In genomic region chr6:159691133-159691962, GRCh38 we compare ENCODE assay signal across 1 cellular context.
TF ChIP-seq lines count a peak whose summit lies in the region.

No MANE protein-coding gene starts in this region.

TF ChIP-seq in GM12878, 131 proteins besides CTCF, POLR2A, EP300 and RAD21 (continued from another document and continues in another):
- TF ChIP-seq RELB (IDR thresholded peaks at IDR 0.05; ENCODE audit: low read depth) (peak; percentile 71; the same call in 1 of the 2 replicates), RCOR1 (conservative IDR thresholded peaks at IDR 0.05; ENCODE audit: low read depth, low read length) (no peak), IRF3 (IDR thresholded peaks at IDR 0.05) (no peak), TCF3 (IDR thresholded peaks at IDR 0.05; ENCODE audit: borderline replicate concordance, insufficient read depth, low read depth, low read length) (no peak), SMAD1 (IDR thresholded peaks at IDR 0.05; ENCODE audit: low read depth, partially characterized antibody) (no peak), RFX5 (IDR thresholded peaks at IDR 0.05; ENCODE audit: low read depth, low read length) (no peak), USF1 (IDR thresholded peaks at IDR 0.05; ENCODE audit: borderline replicate concordance, extremely low read length, insufficient read depth, low read depth, low read length) (no peak), MLLT1 (IDR thresholded peaks at IDR 0.05) (no peak), WRNIP1 (IDR thresholded peaks at IDR 0.05; ENCODE audit: borderline replicate concordance, low read depth, low read length) (no peak), TCF12 (IDR thresholded peaks at IDR 0.05; ENCODE audit: low read depth, low read length) (no peak), EGR1 (IDR thresholded peaks at IDR 0.05; ENCODE audit: borderline replicate concordance in 1 of 2, low read depth in 2 of 2, low read length in 2 of 2) (no peak), EED (IDR thresholded peaks at IDR 0.05; ENCODE audit: low read depth) (no peak), ZNF592 (IDR thresholded peaks at IDR 0.05) (peak; percentile 70), TAF1 (IDR thresholded peaks at IDR 0.05; ENCODE audit: borderline replicate concordance, low read depth, low read length) (no peak), BCLAF1 (IDR thresholded peaks at IDR 0.05) (0 out of 2 replicates have a peak, but pooled peaks have one; percentile 12), HDAC2 (IDR thresholded peaks at IDR 0.05) (no peak), ZBTB4 (CRISPR knock-in tag; IDR thresholded peaks at IDR 0.05) (no peak), HCFC1 (IDR thresholded peaks at IDR 0.05; ENCODE audit: low read length) (no peak), SIN3A (IDR thresholded peaks at IDR 0.05; ENCODE audit: low read depth, low read length) (no peak), NR2F1 (conservative IDR thresholded peaks at IDR 0.05) (no peak), CREM (IDR thresholded peaks at IDR 0.05; ENCODE audit: low read depth) (no peak), SRF (IDR thresholded peaks at IDR 0.05; ENCODE audit: low read depth in 2 of 2, low read length in 2 of 2) (no peak), CEBPZ (IDR thresholded peaks at IDR 0.05; ENCODE audit: low read depth, low read length) (no peak), ATF2 (IDR thresholded peaks at IDR 0.05; ENCODE audit: low read length) (no peak), KAT2A (conservative IDR thresholded peaks at IDR 0.05; ENCODE audit: control insufficient read depth, low read depth, low read length) (no peak), MYC (IDR thresholded peaks at IDR 0.05; ENCODE audit: insufficient read depth, insufficient read length, insufficient replicate concordance, low read length, severe bottlenecking) (no peak), PML (IDR thresholded peaks at IDR 0.05; ENCODE audit: low read length) (no peak), GATAD2B (conservative IDR thresholded peaks at IDR 0.05; ENCODE audit: low read depth) (no peak), CEBPB (IDR thresholded peaks at IDR 0.05; ENCODE audit: borderline replicate concordance in 1 of 2, low read depth in 2 of 2, low read length in 2 of 2) (no peak), KLF5 (IDR thresholded peaks at IDR 0.05; ENCODE audit: partially characterized antibody) (no peak), PAX5 (IDR thresholded peaks at IDR 0.05; ENCODE audit: borderline replicate concordance, low read depth, low read length) (no peak), HSF1 (IDR thresholded peaks at IDR 0.05; ENCODE audit: low read depth, low read length) (no peak), JUNB (IDR thresholded peaks at IDR 0.05) (no peak), FOXK2 (IDR thresholded peaks at IDR 0.05) (no peak)
